In genomic region chr6:162301128-162301527, GRCh38 we compare ENCODE assay signal across 32 cellular contexts.
"Had no signal": no experiment of that assay in that cellular context is flagged by ENCODE, and none has a peak within 500 bp of the region (broad histone marks: within the 10 kb centered on the region; RNA-seq: fewer than 3 reads in every experiment).

No MANE protein-coding gene starts in this region.

- H3K79me2 ChIP-seq: parathyroid adenoma had no signal

- H3K9me3 ChIP-seq: ovary, psoas muscle, spleen, suprapubic skin, testis, tibial artery, transverse colon, upper lobe of right lung, uterus had no signal

- DNase-seq: naive thymus-derived CD4-positive, alpha-beta T cell; natural killer cell; occipital lobe; ovary; posterior cingulate gyrus; psoas muscle; right cardiac atrium; spleen; stimulated activated CD4-positive, alpha-beta T cell treated with anti-CD3 and anti-CD28 coated beads, Interleukin-12 subunit alpha, Interleukin-12 subunit beta, amount 100 ng/mL, for 4 hours; stimulated activated CD4-positive, alpha-beta T cell treated with anti-CD3 and anti-CD28 coated beads, Interleukin-1b, Interleukin-23, amount 100 ng/mL, for 48 hours; stimulated activated CD4-positive, alpha-beta T cell treated with anti-CD3 and anti-CD28 coated beads, Interleukin-4, amount 100 ng/mL, for 1 hour; stimulated activated CD4-positive, alpha-beta T cell treated with anti-CD3 and anti-CD28 coated beads, Interleukin-4, amount 100 ng/mL, for 4 hours; stimulated activated CD8-positive, alpha-beta memory T cell treated with anti-CD3 and anti-CD28 coated beads, Interleukin-4, amount 100 ng/mL, for 48 hours; stimulated activated naive CD4-positive, alpha-beta T cell; stimulated activated naive CD8-positive, alpha-beta T cell treated with anti-CD3 and anti-CD28 coated beads, Interleukin-15, amount 100 ng/mL, for 72 hours; stimulated activated naive CD8-positive, alpha-beta T cell treated with anti-CD3 and anti-CD28 coated beads, Interleukin-15, Interleukin-2, amounts not matched to agents 100 U/mL and 50 U/mL, for 24 hours; substantia nigra; testis; tibial artery; transverse colon; upper lobe of right lung; uterus had no signal

- H3K27ac ChIP-seq: ovary, parathyroid adenoma, psoas muscle, skin epidermis, spleen, suprapubic skin, testis, tibial artery, transverse colon, upper lobe of right lung, uterus had no signal

- H2AFZ ChIP-seq: parathyroid adenoma had no signal

- H3K27me3 Mint-ChIP-seq: naive thymus-derived CD4-positive, alpha-beta T cell; progenitor cell of endocrine pancreas; stimulated activated memory B cell treated with anti-CD40 and anti-IgM and Interleukin-4, amounts not matched to agents 10 μg/mL and 1 μg/mL and 100 μg/mL, for 72 hours; stimulated activated naive CD8-positive, alpha-beta T cell treated with anti-CD3 and anti-CD28 coated beads, Interleukin-15, amount 100 ng/mL, for 72 hours; type B pancreatic cell had no signal

- H3K9me3 Mint-ChIP-seq: naive thymus-derived CD4-positive, alpha-beta T cell; nephron; neural crest cell; stimulated activated memory B cell treated with anti-CD40 and anti-IgM and Interleukin-4, amounts not matched to agents 10 μg/mL and 1 μg/mL and 100 μg/mL, for 72 hours; type B pancreatic cell had no signal

- H3K27me3 ChIP-seq: ovary, spleen, suprapubic skin, testis, tibial artery, transverse colon, upper lobe of right lung, uterus had no signal

- H3K4me3 Mint-ChIP-seq: naive thymus-derived CD4-positive, alpha-beta T cell; natural killer cell; nephron; neural crest cell; stimulated activated memory B cell treated with anti-CD40 and anti-IgM and Interleukin-4, amounts not matched to agents 10 μg/mL and 1 μg/mL and 100 μg/mL, for 72 hours; stimulated activated naive CD8-positive, alpha-beta T cell treated with anti-CD3 and anti-CD28 coated beads, Interleukin-15, amount 100 ng/mL, for 72 hours; type B pancreatic cell had no signal

- H3K27ac Mint-ChIP-seq: naive thymus-derived CD4-positive, alpha-beta T cell; natural killer cell; nephron; progenitor cell of endocrine pancreas; stimulated activated memory B cell treated with anti-CD40 and anti-IgM and Interleukin-4, amounts not matched to agents 10 μg/mL and 1 μg/mL and 100 μg/mL, for 72 hours; stimulated activated naive CD8-positive, alpha-beta T cell treated with anti-CD3 and anti-CD28 coated beads, Interleukin-15, amount 100 ng/mL, for 72 hours; type B pancreatic cell had no signal

- ATAC-seq: naive thymus-derived CD4-positive, alpha-beta T cell; natural killer cell; psoas muscle; right cardiac atrium; sciatic nerve; stimulated activated memory B cell treated with anti-CD40 and anti-IgM and Interleukin-4, amounts not matched to agents 10 μg/mL and 1 μg/mL and 100 μg/mL, for 72 hours; stimulated activated naive CD8-positive, alpha-beta T cell treated with anti-CD3 and anti-CD28 coated beads, Interleukin-15, amount 100 ng/mL, for 72 hours; stimulated activated naive CD8-positive, alpha-beta T cell treated with anti-CD3 and anti-CD28 coated beads, Interleukin-15, Interleukin-2, amounts not matched to agents 100 U/mL and 50 U/mL, for 24 hours; upper lobe of right lung had no signal

- H3K36me3 Mint-ChIP-seq: naive thymus-derived CD4-positive, alpha-beta T cell; natural killer cell; stimulated activated memory B cell treated with anti-CD40 and anti-IgM and Interleukin-4, amounts not matched to agents 10 μg/mL and 1 μg/mL and 100 μg/mL, for 72 hours; type B pancreatic cell had no signal

- H3K9ac ChIP-seq: parathyroid adenoma had no signal

- H3K4me3 ChIP-seq: ovary, psoas muscle, skin epidermis, smooth muscle cell, spleen, suprapubic skin, testis, tibial artery, transverse colon, upper lobe of right lung, uterus had no signal

- H3K4me1 ChIP-seq: parathyroid adenoma, psoas muscle, spleen, suprapubic skin, testis, tibial artery, transverse colon, upper lobe of right lung, uterus had no signal

- H3K36me3 ChIP-seq: ovary, spleen, suprapubic skin, tibial artery, transverse colon, upper lobe of right lung, uterus had no signal

- H3K4me2 ChIP-seq: smooth muscle cell had no signal

- H3K4me1 Mint-ChIP-seq: natural killer cell; neural crest cell; stimulated activated memory B cell treated with anti-CD40 and anti-IgM and Interleukin-4, amounts not matched to agents 10 μg/mL and 1 μg/mL and 100 μg/mL, for 72 hours; stimulated activated naive CD8-positive, alpha-beta T cell treated with anti-CD3 and anti-CD28 coated beads, Interleukin-15, amount 100 ng/mL, for 72 hours had no signal
